Comparison of ENCODE assay signal across 1 cellular context in the genomic region with DNA sequence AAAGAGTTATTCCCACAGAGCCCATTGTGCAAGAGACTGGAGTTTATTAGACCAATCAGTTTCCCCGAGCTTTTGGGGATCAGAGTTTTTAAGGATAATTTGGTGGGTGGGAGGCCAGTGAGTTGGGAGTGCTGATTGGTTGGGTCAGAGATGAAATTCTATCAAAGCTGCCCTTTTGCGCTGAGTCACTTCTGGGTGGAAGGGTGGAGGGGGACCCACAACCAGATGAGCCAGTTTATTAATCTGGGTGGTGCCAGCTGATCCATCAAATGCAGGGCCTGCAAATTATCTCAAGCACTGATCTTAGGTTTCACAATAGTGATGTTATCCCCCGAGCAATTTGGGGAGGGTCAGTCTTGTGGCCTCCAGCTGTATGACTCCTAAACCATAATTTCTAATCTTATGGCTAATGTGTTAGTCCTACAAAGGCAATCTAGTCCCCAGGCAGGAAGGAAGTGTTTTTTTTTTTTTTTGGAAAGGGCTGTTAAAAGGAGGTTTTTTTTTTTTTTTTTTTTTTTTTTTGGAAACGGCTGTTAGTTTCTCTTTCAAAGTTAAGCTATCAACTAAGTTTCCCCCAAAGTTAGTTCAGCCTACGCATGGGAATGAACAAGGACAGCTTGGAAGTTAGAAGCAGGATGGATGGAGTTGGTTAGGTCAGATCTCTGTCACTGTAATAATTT.
TF ChIP-seq lines count a peak whose summit lies in the region.

No MANE protein-coding gene starts in this region.

TF ChIP-seq in endothelial cell of umbilical vein, 7 proteins besides CTCF, POLR2A, EP300 and RAD21:
- no peak for TF ChIP-seq POLR2AphosphoS5 (IDR thresholded peaks at IDR 0.05; ENCODE audit: insufficient read depth, low read depth, low read length)
- TF ChIP-seq GATA2 (IDR thresholded peaks at IDR 0.05; ENCODE audit: insufficient read depth, insufficient read length, low read depth, low read length) = no peak
- TF ChIP-seq FOS (IDR thresholded peaks at IDR 0.05; ENCODE audit: borderline replicate concordance, insufficient read depth, low read length) = no peak
- TF ChIP-seq MYC (IDR thresholded peaks at IDR 0.05; ENCODE audit: low read depth, low read length) = no peak
- TF ChIP-seq, protein P1, sequence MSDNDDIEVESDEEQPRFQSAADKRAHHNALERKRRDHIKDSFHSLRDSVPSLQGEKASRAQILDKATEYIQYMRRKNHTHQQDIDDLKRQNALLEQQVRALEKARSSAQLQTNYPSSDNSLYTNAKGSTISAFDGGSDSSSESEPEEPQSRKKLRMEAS (IDR thresholded peaks at IDR 0.05; ENCODE audit: insufficient read depth, insufficient read length) = no peak
- no peak for TF ChIP-seq EZH2 (IDR thresholded peaks at IDR 0.05; ENCODE audit: borderline replicate concordance, low read depth, low read length, severe bottlenecking)
- TF ChIP-seq JUN (IDR thresholded peaks at IDR 0.05; ENCODE audit: borderline replicate concordance, insufficient read depth, insufficient read length, low read depth) = no peak
TF ChIP-seq in endothelial cell of umbilical vein: peak in this region for 0.
